In genomic region chr2:168457177-168457905, GRCh38 we compare ENCODE assay signal across 1 cellular context.
TF ChIP-seq lines count a peak whose summit lies in the region.

No MANE protein-coding gene starts in this region.

TF ChIP-seq in HepG2, 621 proteins besides CTCF, POLR2A, EP300 and RAD21 (continued from another document and continues in another):
- TF ChIP-seq ZNF597 (CRISPR knock-in tag; IDR thresholded peaks at IDR 0.05) (no peak), RFX5 (IDR thresholded peaks at IDR 0.05; ENCODE audit: low read depth, low read length) (no peak), TBX2 (CRISPR knock-in tag; IDR thresholded peaks at IDR 0.05; ENCODE audit: borderline replicate concordance) (no peak), ZBTB33 (CRISPR knock-in tag; IDR thresholded peaks at IDR 0.05) (no peak), ZBTB43 (CRISPR knock-in tag; conservative IDR thresholded peaks at IDR 0.05) (0 out of 2 replicates have a peak, but pooled peaks have one; percentile 21), SMAD1 (CRISPR knock-in tag; IDR thresholded peaks at IDR 0.05; ENCODE audit: borderline replicate concordance, low read depth) (no peak), THAP11 (CRISPR knock-in tag; IDR thresholded peaks at IDR 0.05) (no peak), ZSCAN12 (CRISPR knock-in tag; IDR thresholded peaks at IDR 0.05) (0 out of 2 replicates have a peak, but pooled peaks have one; percentile 51), SETDB1 (CRISPR knock-in tag; IDR thresholded peaks at IDR 0.05; ENCODE audit: borderline replicate concordance) (no peak), IKZF5 (CRISPR knock-in tag; IDR thresholded peaks at IDR 0.05) (no peak), ZNF788 (CRISPR knock-in tag; IDR thresholded peaks at IDR 0.05; ENCODE audit: borderline replicate concordance) (no peak), AGO1 (IDR thresholded peaks at IDR 0.05; ENCODE audit: low read depth, low read length, poor library complexity, severe bottlenecking) (no peak), ZNF501 (CRISPR knock-in tag; IDR thresholded peaks at IDR 0.05) (no peak; the same call in none of the 2 replicates), ZNF12 (CRISPR knock-in tag; IDR thresholded peaks at IDR 0.05) (no peak), HMGXB4 (CRISPR knock-in tag; IDR thresholded peaks at IDR 0.05; ENCODE audit: borderline replicate concordance in 1 of 2, low read depth in 1 of 2) (no peak; a peak in 1 of 4 replicates), ZNF766 (CRISPR knock-in tag; IDR thresholded peaks at IDR 0.05; ENCODE audit: borderline replicate concordance) (no peak), REL (CRISPR knock-in tag; conservative IDR thresholded peaks at IDR 0.05) (peak; percentile 63; the same call in 1 of the 2 replicates), PAF1 (CRISPR knock-in tag; IDR thresholded peaks at IDR 0.05) (no peak), ZNF451 (CRISPR knock-in tag; IDR thresholded peaks at IDR 0.05) (no peak), ZNF775 (CRISPR knock-in tag; IDR thresholded peaks at IDR 0.05; ENCODE audit: borderline replicate concordance) (0 out of 2 replicates have a peak, but pooled peaks have one; percentile 33), SPEN (CRISPR knock-in tag; IDR thresholded peaks at IDR 0.05; ENCODE audit: low read depth) (no peak), ELF4 (CRISPR knock-in tag; IDR thresholded peaks at IDR 0.05; ENCODE audit: borderline replicate concordance) (no peak), ZNF550 (CRISPR knock-in tag; IDR thresholded peaks at IDR 0.05; ENCODE audit: borderline replicate concordance) (no peak), GABPB1 (CRISPR knock-in tag; IDR thresholded peaks at IDR 0.05) (no peak), JDP2 (CRISPR knock-in tag; IDR thresholded peaks at IDR 0.05; ENCODE audit: borderline replicate concordance) (no peak), ZNF883 (CRISPR knock-in tag; IDR thresholded peaks at IDR 0.05; ENCODE audit: not compliant biosample characterization) (no peak), ZBTB42 (CRISPR knock-in tag; IDR thresholded peaks at IDR 0.05) (no peak), ZNF7 (CRISPR knock-in tag; IDR thresholded peaks at IDR 0.05) (no peak), GATAD2A (CRISPR knock-in tag; IDR thresholded peaks at IDR 0.05) (no peak), ZFYVE20 (CRISPR knock-in tag; IDR thresholded peaks at IDR 0.05; ENCODE audit: borderline replicate concordance, low read depth) (no peak), ZNF430 (CRISPR knock-in tag; IDR thresholded peaks at IDR 0.05) (no peak; the same call in 1 of the 2 replicates), ZFP36 (IDR thresholded peaks at IDR 0.05; ENCODE audit: borderline replicate concordance, low read depth, low read length, partially characterized antibody) (no peak), WIZ (CRISPR knock-in tag; IDR thresholded peaks at IDR 0.05) (no peak), ZSCAN30 (CRISPR knock-in tag; IDR thresholded peaks at IDR 0.05) (no peak), NR2F2 (IDR thresholded peaks at IDR 0.05; ENCODE audit: borderline replicate concordance, low read depth) (no peak), ZNF761 (CRISPR knock-in tag; conservative IDR thresholded peaks at IDR 0.05) (0 out of 2 replicates have a peak, but pooled peaks have one; percentile 15), ONECUT2 (CRISPR knock-in tag; IDR thresholded peaks at IDR 0.05) (no peak)
- TF ChIP-seq, protein P1, sequence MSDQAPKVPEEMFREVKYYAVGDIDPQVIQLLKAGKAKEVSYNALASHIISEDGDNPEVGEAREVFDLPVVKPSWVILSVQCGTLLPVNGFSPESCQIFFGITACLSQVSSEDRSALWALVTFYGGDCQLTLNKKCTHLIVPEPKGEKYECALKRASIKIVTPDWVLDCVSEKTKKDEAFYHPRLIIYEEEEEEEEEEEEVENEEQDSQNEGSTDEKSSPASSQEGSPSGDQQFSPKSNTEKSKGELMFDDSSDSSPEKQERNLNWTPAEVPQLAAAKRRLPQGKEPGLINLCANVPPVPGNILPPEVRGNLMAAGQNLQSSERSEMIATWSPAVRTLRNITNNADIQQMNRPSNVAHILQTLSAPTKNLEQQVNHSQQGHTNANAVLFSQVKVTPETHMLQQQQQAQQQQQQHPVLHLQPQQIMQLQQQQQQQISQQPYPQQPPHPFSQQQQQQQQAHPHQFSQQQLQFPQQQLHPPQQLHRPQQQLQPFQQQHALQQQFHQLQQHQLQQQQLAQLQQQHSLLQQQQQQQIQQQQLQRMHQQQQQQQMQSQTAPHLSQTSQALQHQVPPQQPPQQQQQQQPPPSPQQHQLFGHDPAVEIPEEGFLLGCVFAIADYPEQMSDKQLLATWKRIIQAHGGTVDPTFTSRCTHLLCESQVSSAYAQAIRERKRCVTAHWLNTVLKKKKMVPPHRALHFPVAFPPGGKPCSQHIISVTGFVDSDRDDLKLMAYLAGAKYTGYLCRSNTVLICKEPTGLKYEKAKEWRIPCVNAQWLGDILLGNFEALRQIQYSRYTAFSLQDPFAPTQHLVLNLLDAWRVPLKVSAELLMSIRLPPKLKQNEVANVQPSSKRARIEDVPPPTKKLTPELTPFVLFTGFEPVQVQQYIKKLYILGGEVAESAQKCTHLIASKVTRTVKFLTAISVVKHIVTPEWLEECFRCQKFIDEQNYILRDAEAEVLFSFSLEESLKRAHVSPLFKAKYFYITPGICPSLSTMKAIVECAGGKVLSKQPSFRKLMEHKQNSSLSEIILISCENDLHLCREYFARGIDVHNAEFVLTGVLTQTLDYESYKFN (CRISPR knock-in tag; conservative IDR thresholded peaks at IDR 0.05), result 0 out of 2 replicates have a peak, but pooled peaks have one; percentile 17
- TF ChIP-seq, protein P2, sequence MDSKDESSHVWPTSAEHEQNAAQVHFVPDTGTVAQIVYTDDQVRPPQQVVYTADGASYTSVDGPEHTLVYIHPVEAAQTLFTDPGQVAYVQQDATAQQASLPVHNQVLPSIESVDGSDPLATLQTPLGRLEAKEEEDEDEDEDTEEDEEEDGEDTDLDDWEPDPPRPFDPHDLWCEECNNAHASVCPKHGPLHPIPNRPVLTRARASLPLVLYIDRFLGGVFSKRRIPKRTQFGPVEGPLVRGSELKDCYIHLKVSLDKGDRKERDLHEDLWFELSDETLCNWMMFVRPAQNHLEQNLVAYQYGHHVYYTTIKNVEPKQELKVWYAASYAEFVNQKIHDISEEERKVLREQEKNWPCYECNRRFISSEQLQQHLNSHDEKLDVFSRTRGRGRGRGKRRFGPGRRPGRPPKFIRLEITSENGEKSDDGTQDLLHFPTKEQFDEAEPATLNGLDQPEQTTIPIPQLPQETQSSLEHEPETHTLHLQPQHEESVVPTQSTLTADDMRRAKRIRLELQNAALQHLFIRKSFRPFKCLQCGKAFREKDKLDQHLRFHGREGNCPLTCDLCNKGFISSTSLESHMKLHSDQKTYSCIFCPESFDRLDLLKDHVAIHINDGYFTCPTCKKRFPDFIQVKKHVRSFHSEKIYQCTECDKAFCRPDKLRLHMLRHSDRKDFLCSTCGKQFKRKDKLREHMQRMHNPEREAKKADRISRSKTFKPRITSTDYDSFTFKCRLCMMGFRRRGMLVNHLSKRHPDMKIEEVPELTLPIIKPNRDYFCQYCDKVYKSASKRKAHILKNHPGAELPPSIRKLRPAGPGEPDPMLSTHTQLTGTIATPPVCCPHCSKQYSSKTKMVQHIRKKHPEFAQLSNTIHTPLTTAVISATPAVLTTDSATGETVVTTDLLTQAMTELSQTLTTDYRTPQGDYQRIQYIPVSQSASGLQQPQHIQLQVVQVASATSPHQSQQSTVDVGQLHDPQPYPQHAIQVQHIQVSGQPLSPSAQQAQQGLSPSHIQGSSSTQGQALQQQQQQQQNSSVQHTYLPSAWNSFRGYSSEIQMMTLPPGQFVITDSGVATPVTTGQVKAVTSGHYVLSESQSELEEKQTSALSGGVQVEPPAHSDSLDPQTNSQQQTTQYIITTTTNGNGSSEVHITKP (CRISPR knock-in tag; IDR thresholded peaks at IDR 0.05; ENCODE audit: low read depth), result no peak
- TF ChIP-seq, protein P3, sequence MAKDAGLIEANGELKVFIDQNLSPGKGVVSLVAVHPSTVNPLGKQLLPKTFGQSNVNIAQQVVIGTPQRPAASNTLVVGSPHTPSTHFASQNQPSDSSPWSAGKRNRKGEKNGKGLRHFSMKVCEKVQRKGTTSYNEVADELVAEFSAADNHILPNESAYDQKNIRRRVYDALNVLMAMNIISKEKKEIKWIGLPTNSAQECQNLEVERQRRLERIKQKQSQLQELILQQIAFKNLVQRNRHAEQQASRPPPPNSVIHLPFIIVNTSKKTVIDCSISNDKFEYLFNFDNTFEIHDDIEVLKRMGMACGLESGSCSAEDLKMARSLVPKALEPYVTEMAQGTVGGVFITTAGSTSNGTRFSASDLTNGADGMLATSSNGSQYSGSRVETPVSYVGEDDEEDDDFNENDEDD (CRISPR knock-in tag; IDR thresholded peaks at IDR 0.05; ENCODE audit: borderline replicate concordance), result no peak
- TF ChIP-seq, protein P4, sequence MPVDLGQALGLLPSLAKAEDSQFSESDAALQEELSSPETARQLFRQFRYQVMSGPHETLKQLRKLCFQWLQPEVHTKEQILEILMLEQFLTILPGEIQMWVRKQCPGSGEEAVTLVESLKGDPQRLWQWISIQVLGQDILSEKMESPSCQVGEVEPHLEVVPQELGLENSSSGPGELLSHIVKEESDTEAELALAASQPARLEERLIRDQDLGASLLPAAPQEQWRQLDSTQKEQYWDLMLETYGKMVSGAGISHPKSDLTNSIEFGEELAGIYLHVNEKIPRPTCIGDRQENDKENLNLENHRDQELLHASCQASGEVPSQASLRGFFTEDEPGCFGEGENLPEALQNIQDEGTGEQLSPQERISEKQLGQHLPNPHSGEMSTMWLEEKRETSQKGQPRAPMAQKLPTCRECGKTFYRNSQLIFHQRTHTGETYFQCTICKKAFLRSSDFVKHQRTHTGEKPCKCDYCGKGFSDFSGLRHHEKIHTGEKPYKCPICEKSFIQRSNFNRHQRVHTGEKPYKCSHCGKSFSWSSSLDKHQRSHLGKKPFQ (CRISPR knock-in tag; IDR thresholded peaks at IDR 0.05; ENCODE audit: insufficient replicate concordance), result peak; percentile 63
- TF ChIP-seq, protein P5, sequence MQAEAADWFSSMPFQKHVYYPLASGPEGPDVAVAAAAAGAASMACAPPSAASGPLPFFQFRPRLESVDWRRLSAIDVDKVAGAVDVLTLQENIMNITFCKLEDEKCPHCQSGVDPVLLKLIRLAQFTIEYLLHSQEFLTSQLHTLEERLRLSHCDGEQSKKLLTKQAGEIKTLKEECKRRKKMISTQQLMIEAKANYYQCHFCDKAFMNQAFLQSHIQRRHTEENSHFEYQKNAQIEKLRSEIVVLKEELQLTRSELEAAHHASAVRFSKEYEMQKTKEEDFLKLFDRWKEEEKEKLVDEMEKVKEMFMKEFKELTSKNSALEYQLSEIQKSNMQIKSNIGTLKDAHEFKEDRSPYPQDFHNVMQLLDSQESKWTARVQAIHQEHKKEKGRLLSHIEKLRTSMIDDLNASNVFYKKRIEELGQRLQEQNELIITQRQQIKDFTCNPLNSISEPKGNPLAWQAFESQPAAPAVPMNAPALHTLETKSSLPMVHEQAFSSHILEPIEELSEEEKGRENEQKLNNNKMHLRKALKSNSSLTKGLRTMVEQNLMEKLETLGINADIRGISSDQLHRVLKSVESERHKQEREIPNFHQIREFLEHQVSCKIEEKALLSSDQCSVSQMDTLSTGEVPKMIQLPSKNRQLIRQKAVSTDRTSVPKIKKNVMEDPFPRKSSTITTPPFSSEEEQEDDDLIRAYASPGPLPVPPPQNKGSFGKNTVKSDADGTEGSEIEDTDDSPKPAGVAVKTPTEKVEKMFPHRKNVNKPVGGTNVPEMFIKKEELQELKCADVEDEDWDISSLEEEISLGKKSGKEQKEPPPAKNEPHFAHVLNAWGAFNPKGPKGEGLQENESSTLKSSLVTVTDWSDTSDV (CRISPR knock-in tag; IDR thresholded peaks at IDR 0.05), result no peak
